33 cellular contexts compared by ENCODE assay signal in the genomic region with DNA sequence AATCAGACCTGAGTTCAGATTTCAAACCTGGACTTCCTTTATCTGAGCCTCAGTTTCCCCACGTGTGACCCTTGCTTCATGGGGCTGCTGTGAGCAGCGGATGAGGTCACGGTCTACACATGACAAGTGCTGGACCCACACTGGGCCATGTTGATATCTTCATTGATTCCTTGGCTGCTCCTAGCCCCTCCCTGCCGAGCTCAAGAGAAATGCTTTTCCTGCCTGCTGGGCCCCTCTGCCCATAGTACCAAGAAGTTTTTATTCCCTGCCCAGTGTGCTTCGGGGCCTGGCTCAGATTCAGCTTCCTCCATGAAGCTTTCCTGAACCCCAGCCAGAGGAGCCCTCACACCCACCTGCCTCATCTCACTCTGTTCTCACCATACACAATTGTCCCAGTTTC.
"Had no signal": no experiment of that assay in that cellular context is flagged by ENCODE, and none has a peak within 500 bp of the region (broad histone marks: within the 10 kb centered on the region; RNA-seq: fewer than 3 reads in every experiment).

No MANE protein-coding gene starts in this region.

- H3K4me1 Mint-ChIP-seq: activated B cell treated with CpG ODN at 0.5 μM for 24 hours; activated naive CD4-positive, alpha-beta T cell treated with anti-CD3 and anti-CD28 coated beads, Interleukin-2, amount 50 U/mL, for 24 hours; activated naive CD8-positive, alpha-beta T cell treated with anti-CD3 and anti-CD28 coated beads, Interleukin-2, amount 50 U/mL, for 24 hours; central memory CD8-positive, alpha-beta T cell; T-helper 17 cell had no signal

- H3K27ac Mint-ChIP-seq: activated B cell treated with CpG ODN at 0.5 μM for 24 hours; activated CD8-positive, alpha-beta T cell treated with anti-CD3 and anti-CD28 coated beads for 36 hours; activated naive CD4-positive, alpha-beta T cell treated with anti-CD3 and anti-CD28 coated beads for 36 hours; activated naive CD4-positive, alpha-beta T cell treated with anti-CD3 and anti-CD28 coated beads, Interleukin-2, amount 50 U/mL, for 24 hours; activated naive CD8-positive, alpha-beta T cell treated with anti-CD3 and anti-CD28 coated beads for 36 hours; activated naive CD8-positive, alpha-beta T cell treated with anti-CD3 and anti-CD28 coated beads, Interleukin-2, amount 50 U/mL, for 24 hours; activated T-helper 1 cell treated with anti-CD3 and anti-CD28 coated beads, Interleukin-12 subunit alpha, Interleukin-12 subunit beta, Interleukin-2, Interleukin-4 antibody, amounts not matched to agents 30 ng/mL and 10 ng/mL and 1 ng/mL, durations not matched to agents 14 hours and 24 hours and 36 hours; activated T-helper 2 cell treated with anti-CD3 and anti-CD28 coated beads, Interferon-gamma antibody, Interleukin-2, Interleukin-4, amounts not matched to agents 10 μg/mL and 5 μg/mL and 100 μg/mL, durations not matched to agents 14 hours and 24 hours and 36 hours; brain; T-helper 17 cell; T-helper 2 cell treated with Interferon-gamma antibody and Interleukin-4, amounts not matched to agents 5 μg/mL and 100 μg/mL, for 36 hours had no signal

- H3K27ac ChIP-seq: ascending aorta, cardiac muscle cell, epithelial cell of prostate, esophagus squamous epithelium, WERI-Rb-1 had no signal

- H3K4me3 ChIP-seq: adrenal gland, ascending aorta, breast epithelium, cardiac muscle cell, esophagus squamous epithelium, gastroesophageal sphincter had no signal

- H3K36me3 Mint-ChIP-seq: activated naive CD4-positive, alpha-beta T cell treated with anti-CD3 and anti-CD28 coated beads, Interleukin-2, amount 50 U/mL, for 24 hours; activated naive CD8-positive, alpha-beta T cell treated with anti-CD3 and anti-CD28 coated beads for 36 hours; brain had no signal

- ATAC-seq: activated CD4-positive, CD25-positive, alpha-beta regulatory T cell treated with anti-CD3 and anti-CD28 coated beads, Interleukin-2, amount 50 U/mL, for 24 hours; activated CD8-positive, alpha-beta T cell treated with anti-CD3 and anti-CD28 coated beads for 36 hours; activated naive CD8-positive, alpha-beta T cell treated with anti-CD3 and anti-CD28 coated beads, Interleukin-2, amount 50 U/mL, for 24 hours; activated T-cell treated with anti-CD3 and anti-CD28 coated beads, Interleukin-2, amount 50 U/mL, for 4 hours; gastroesophageal sphincter; T-helper 17 cell had no signal

- H3K4me3 Mint-ChIP-seq: activated B cell treated with CpG ODN at 0.5 μM for 24 hours; activated CD8-positive, alpha-beta T cell treated with anti-CD3 and anti-CD28 coated beads for 36 hours; activated naive CD4-positive, alpha-beta T cell treated with anti-CD3 and anti-CD28 coated beads for 36 hours; activated naive CD4-positive, alpha-beta T cell treated with anti-CD3 and anti-CD28 coated beads, Interleukin-2, amount 50 U/mL, for 24 hours; activated naive CD8-positive, alpha-beta T cell treated with anti-CD3 and anti-CD28 coated beads for 36 hours; activated naive CD8-positive, alpha-beta T cell treated with anti-CD3 and anti-CD28 coated beads, Interleukin-2, amount 50 U/mL, for 24 hours; activated T-cell treated with anti-CD3 and anti-CD28 coated beads, Interleukin-2, amount 50 U/mL, for 4 hours; activated T-helper 1 cell treated with anti-CD3 and anti-CD28 coated beads, Interleukin-12 subunit alpha, Interleukin-12 subunit beta, Interleukin-2, Interleukin-4 antibody, amounts not matched to agents 30 ng/mL and 10 ng/mL and 1 ng/mL, durations not matched to agents 14 hours and 24 hours and 36 hours; brain; central memory CD8-positive, alpha-beta T cell; T-helper 17 cell; T-helper 2 cell treated with Interferon-gamma antibody and Interleukin-4, amounts not matched to agents 5 μg/mL and 100 μg/mL, for 36 hours had no signal

- DNase-seq: activated B cell treated with CpG ODN at 0.5 μM for 24 hours; activated CD4-positive, alpha-beta T cell treated with anti-CD3 and anti-CD28 coated beads for 48 hours; activated CD4-positive, alpha-beta T cell treated with anti-CD3 and anti-CD28 coated beads, Interleukin-2, amount 50 U/mL, for 1 hour; activated CD4-positive, alpha-beta T cell treated with anti-CD3 and anti-CD28 coated beads, Interleukin-2, amount 50 U/mL, for 48 hours; activated CD8-positive, alpha-beta memory T cell treated with anti-CD3 and anti-CD28 coated beads for 24 hours; activated CD8-positive, alpha-beta T cell treated with anti-CD3 and anti-CD28 coated beads for 36 hours; activated effector memory CD4-positive, alpha-beta T cell treated with anti-CD3 and anti-CD28 coated beads, Interleukin-2, amount 50 U/mL, for 16 hours; activated naive CD4-positive, alpha-beta T cell treated with anti-CD3 and anti-CD28 coated beads for 36 hours; activated naive CD8-positive, alpha-beta T cell treated with anti-CD3 and anti-CD28 coated beads for 36 hours; activated naive CD8-positive, alpha-beta T cell treated with anti-CD3 and anti-CD28 coated beads, Interleukin-2, amount 50 U/mL, for 24 hours; activated T-cell treated with anti-CD3 and anti-CD28 coated beads, Interleukin-2, amount 50 U/mL, for 4 hours; adrenal gland; cortex of kidney; dermis blood vessel endothelial cell; effector CD8-positive, alpha-beta T cell; esophagus squamous epithelium; foreskin melanocyte; T-helper 1 cell; T-helper 17 cell; T1000; WERI-Rb-1 had no signal

- H3K9me3 Mint-ChIP-seq: activated B cell treated with CpG ODN at 0.5 μM for 24 hours; activated CD8-positive, alpha-beta T cell treated with anti-CD3 and anti-CD28 coated beads for 36 hours; activated naive CD4-positive, alpha-beta T cell treated with anti-CD3 and anti-CD28 coated beads, Interleukin-2, amount 50 U/mL, for 24 hours; activated naive CD8-positive, alpha-beta T cell treated with anti-CD3 and anti-CD28 coated beads, Interleukin-2, amount 50 U/mL, for 24 hours; activated T-cell treated with anti-CD3 and anti-CD28 coated beads, Interleukin-2, amount 50 U/mL, for 4 hours; activated T-helper 1 cell treated with anti-CD3 and anti-CD28 coated beads, Interleukin-12 subunit alpha, Interleukin-12 subunit beta, Interleukin-2, Interleukin-4 antibody, amounts not matched to agents 30 ng/mL and 10 ng/mL and 1 ng/mL, durations not matched to agents 14 hours and 24 hours and 36 hours; activated T-helper 2 cell treated with anti-CD3 and anti-CD28 coated beads, Interferon-gamma antibody, Interleukin-2, Interleukin-4, amounts not matched to agents 10 μg/mL and 5 μg/mL and 100 μg/mL, durations not matched to agents 14 hours and 24 hours and 36 hours; central memory CD8-positive, alpha-beta T cell; T-helper 2 cell treated with Interferon-gamma antibody and Interleukin-4, amounts not matched to agents 5 μg/mL and 100 μg/mL, for 36 hours had no signal
